Comparison of ENCODE assay signal across 15 cellular contexts in genomic region chr5:36839479-36839878, GRCh38.
"Had no signal": no experiment of that assay in that cellular context is flagged by ENCODE, and none has a peak within 500 bp of the region (broad histone marks: within the 10 kb centered on the region; RNA-seq: fewer than 3 reads in every experiment).

No MANE protein-coding gene starts in this region.

- H3K9me3 Mint-ChIP-seq: activated B cell treated with CpG ODN at 0.5 μM for 24 hours; activated CD4-positive, alpha-beta T cell treated with anti-CD3 and anti-CD28 coated beads, Interleukin-2, amount 10 ng/mL, durations not matched to agents 7 days and 5 days; T-helper 1 cell treated with Interleukin-12 subunit alpha and Interleukin-12 subunit beta and Interleukin-4 antibody, amounts not matched to agents 30 μg/mL and 1 μg/mL, for 36 hours had no signal

- H3K27me3 Mint-ChIP-seq: activated B cell treated with CpG ODN at 0.5 μM for 24 hours, naive B cell had no signal

- DNase-seq: activated B cell treated with CpG ODN at 0.5 μM for 24 hours; activated CD4-positive, alpha-beta T cell treated with anti-CD3 and anti-CD28 coated beads, Interleukin-2, amount 10 ng/mL, durations not matched to agents 7 days and 5 days; activated naive CD4-positive, alpha-beta T cell treated with anti-CD3 and anti-CD28 coated beads, Interleukin-2, amount 50 U/mL, for 16 hours; adrenal gland; caudate nucleus; cortex of kidney; effector memory CD4-positive, alpha-beta T cell; kidney glomerular epithelial cell; naive B cell; right cardiac atrium; stimulated activated CD4-positive, alpha-beta T cell treated with anti-CD3 and anti-CD28 coated beads, Interleukin-1b, Interleukin-23, amount 100 ng/mL, for 48 hours; stimulated activated naive B cell treated with anti-CD40 and anti-IgM and Interleukin-4, amounts not matched to agents 10 μg/mL and 1 μg/mL and 100 μg/mL, for 72 hours; substantia nigra had no signal

- H3K27ac Mint-ChIP-seq: activated B cell treated with CpG ODN at 0.5 μM for 24 hours; activated CD4-positive, alpha-beta T cell treated with anti-CD3 and anti-CD28 coated beads, Interleukin-2, amount 10 ng/mL, durations not matched to agents 7 days and 5 days; naive B cell; progenitor cell of endocrine pancreas; stimulated activated naive B cell treated with anti-CD40 and anti-IgM and Interleukin-4, amounts not matched to agents 10 μg/mL and 1 μg/mL and 100 μg/mL, for 72 hours; T-helper 1 cell treated with Interleukin-12 subunit alpha and Interleukin-12 subunit beta and Interleukin-4 antibody, amounts not matched to agents 30 μg/mL and 1 μg/mL, for 36 hours had no signal

- ATAC-seq: right cardiac atrium had no signal

- H3K36me3 Mint-ChIP-seq: naive B cell had no signal

- H3K4me3 Mint-ChIP-seq: activated B cell treated with CpG ODN at 0.5 μM for 24 hours; activated CD4-positive, alpha-beta T cell treated with anti-CD3 and anti-CD28 coated beads, Interleukin-2, amount 10 ng/mL, durations not matched to agents 7 days and 5 days; naive B cell; stimulated activated naive B cell treated with anti-CD40 and anti-IgM and Interleukin-4, amounts not matched to agents 10 μg/mL and 1 μg/mL and 100 μg/mL, for 72 hours; T-helper 1 cell treated with Interleukin-12 subunit alpha and Interleukin-12 subunit beta and Interleukin-4 antibody, amounts not matched to agents 30 μg/mL and 1 μg/mL, for 36 hours had no signal
